Comparison of ENCODE assay signal across 32 cellular contexts in genomic region chr9:69004836-69005235, GRCh38. TPM values are rescaled to one million over a fixed set of nuclear protein-coding genes. Genes with fewer than 3 reads are reported as not detected.
"Had no signal": no experiment of that assay in that cellular context is flagged by ENCODE, and none has a peak within 500 bp of the region (broad histone marks: within the 10 kb centered on the region; RNA-seq: fewer than 3 reads in every experiment).

No MANE protein-coding gene starts in this region.

- H3K4me1 ChIP-seq: breast epithelium, esophagus squamous epithelium, spleen, suprapubic skin, tibial nerve had no signal

- H3K4me3 ChIP-seq: breast epithelium, esophagus squamous epithelium, left ventricle myocardium inferior, lung, spleen, suprapubic skin, tibial nerve had no signal

- H3K9me3 ChIP-seq: breast epithelium, esophagus squamous epithelium, left ventricle myocardium inferior, spleen, suprapubic skin, tibial nerve had no signal

- DNase-seq: activated CD4-positive, alpha-beta memory T cell treated with anti-CD3 and anti-CD28 coated beads for 36 hours; activated CD4-positive, alpha-beta T cell treated with anti-CD3 and anti-CD28 coated beads, Interleukin-2, amount 10 ng/mL, durations not matched to agents 24 days and 14 days; activated CD4-positive, CD25-positive, alpha-beta regulatory T cell treated with anti-CD3 and anti-CD28 coated beads, Interleukin-2, amount 50 U/mL, for 72 hours; activated CD8-positive, alpha-beta memory T cell treated with anti-CD3 and anti-CD28 coated beads, Interleukin-2, amount 50 U/mL, for 4 hours; activated gamma-delta T cell; activated naive CD4-positive, alpha-beta T cell treated with anti-CD3 and anti-CD28 coated beads, Interleukin-2, amount 10 ng/mL, durations not matched to agents 7 days and 5 days; activated T-cell treated with anti-CD3 and anti-CD28 coated beads, Interleukin-2, amount 50 U/mL, for 1 hour; dermis blood vessel endothelial cell; effector CD4-positive, alpha-beta T cell; esophagus squamous epithelium; foreskin melanocyte; left ventricle myocardium inferior; posterior cingulate gyrus; right cardiac atrium; spleen; stimulated activated naive CD4-positive, alpha-beta T cell; T1000; WERI-Rb-1 had no signal

- ATAC-seq: right cardiac atrium had no signal

- H3K27ac Mint-ChIP-seq: activated CD4-positive, alpha-beta memory T cell treated with anti-CD3 and anti-CD28 coated beads for 36 hours; activated CD4-positive, alpha-beta T cell treated with anti-CD3 and anti-CD28 coated beads, Interleukin-2, amount 10 ng/mL, durations not matched to agents 24 days and 14 days; activated naive CD4-positive, alpha-beta T cell treated with anti-CD3 and anti-CD28 coated beads, Interleukin-2, amount 10 ng/mL, durations not matched to agents 7 days and 5 days; activated T-helper 1 cell treated with anti-CD3 and anti-CD28 coated beads, Interleukin-12 subunit alpha, Interleukin-12 subunit beta, Interleukin-2, Interleukin-4 antibody, amounts not matched to agents 30 ng/mL and 10 ng/mL and 1 ng/mL, durations not matched to agents 14 hours and 24 hours and 36 hours; T-helper 1 cell treated with Interleukin-12 subunit alpha and Interleukin-12 subunit beta and Interleukin-4 antibody, amounts not matched to agents 30 μg/mL and 1 μg/mL, for 36 hours had no signal

- H3K36me3 Mint-ChIP-seq: activated CD4-positive, alpha-beta memory T cell treated with anti-CD3 and anti-CD28 coated beads for 36 hours; activated naive CD4-positive, alpha-beta T cell treated with anti-CD3 and anti-CD28 coated beads, Interleukin-2, amount 10 ng/mL, durations not matched to agents 7 days and 5 days had no signal

- H3K4me3 Mint-ChIP-seq: activated CD4-positive, alpha-beta memory T cell treated with anti-CD3 and anti-CD28 coated beads for 36 hours; activated CD4-positive, alpha-beta T cell treated with anti-CD3 and anti-CD28 coated beads, Interleukin-2, amount 10 ng/mL, durations not matched to agents 24 days and 14 days; activated naive CD4-positive, alpha-beta T cell treated with anti-CD3 and anti-CD28 coated beads, Interleukin-2, amount 10 ng/mL, durations not matched to agents 7 days and 5 days; activated T-helper 1 cell treated with anti-CD3 and anti-CD28 coated beads, Interleukin-12 subunit alpha, Interleukin-12 subunit beta, Interleukin-2, Interleukin-4 antibody, amounts not matched to agents 30 ng/mL and 10 ng/mL and 1 ng/mL, durations not matched to agents 14 hours and 24 hours and 36 hours; central memory CD8-positive, alpha-beta T cell; nephron; T-helper 1 cell treated with Interleukin-12 subunit alpha and Interleukin-12 subunit beta and Interleukin-4 antibody, amounts not matched to agents 30 μg/mL and 1 μg/mL, for 36 hours had no signal

- H3K4me1 Mint-ChIP-seq: activated naive CD4-positive, alpha-beta T cell treated with anti-CD3 and anti-CD28 coated beads, Interleukin-2, amount 10 ng/mL, durations not matched to agents 7 days and 5 days; nephron had no signal

- H3K27ac ChIP-seq: breast epithelium, epithelial cell of prostate, esophagus squamous epithelium, left ventricle myocardium inferior, spleen, suprapubic skin, tibial nerve, WERI-Rb-1 had no signal

- H3K27me3 ChIP-seq: breast epithelium, spleen, tibial nerve had no signal

- H3K36me3 ChIP-seq: breast epithelium, esophagus squamous epithelium, left ventricle myocardium inferior, spleen, suprapubic skin, tibial nerve, WERI-Rb-1 had no signal

RNA-seq across cellular contexts. Expression of gene PRKACG, which starts 9.1 kb away (rescaled TPM):
- total RNA-seq: activated CD4-positive, alpha-beta memory T cell treated with anti-CD3 and anti-CD28 coated beads for 36 hours; activated CD4-positive, alpha-beta T cell treated with anti-CD3 and anti-CD28 coated beads, Interleukin-2, amount 10 ng/mL, durations not matched to agents 24 days and 14 days; activated CD8-positive, alpha-beta memory T cell treated with anti-CD3 and anti-CD28 coated beads for 36 hours; activated T-helper 1 cell treated with anti-CD3 and anti-CD28 coated beads, Interleukin-12 subunit alpha, Interleukin-12 subunit beta, Interleukin-2, Interleukin-4 antibody, amounts not matched to agents 30 ng/mL and 10 ng/mL and 1 ng/mL, durations not matched to agents 14 hours and 24 hours and 36 hours; breast epithelium; dermis blood vessel endothelial cell; esophagus squamous epithelium; glomerular endothelial cell; left ventricle myocardium inferior; lung; mucosa of gallbladder; osteoblast; right cardiac atrium; spleen; suprapubic skin; tibial nerve; ureter had no signal
- polyA plus RNA-seq: lung, right cardiac atrium, spleen had no signal
